ENCODE assay signal across 9 cellular contexts in the genomic region with DNA sequence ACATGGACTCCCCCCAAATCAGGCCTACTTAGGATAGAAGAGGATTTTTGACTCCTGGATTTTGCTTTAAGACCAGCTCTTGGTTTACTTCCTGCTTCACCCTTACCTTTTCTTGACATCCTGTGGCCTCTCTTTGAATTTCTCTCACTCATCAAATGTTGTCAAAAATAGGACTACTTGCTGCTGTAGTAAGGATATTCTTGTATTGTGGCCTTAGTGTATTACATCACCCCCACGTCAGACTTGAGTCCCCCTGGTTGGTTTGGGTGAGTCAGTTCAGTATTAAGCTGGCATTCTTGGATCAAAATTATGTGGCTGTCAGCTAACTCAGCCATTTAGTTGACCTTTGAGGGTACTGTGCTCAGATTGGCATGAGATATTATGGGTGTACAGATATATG. TPM values are rescaled to one million over a fixed set of nuclear protein-coding genes. Genes with fewer than 3 reads are reported as not detected.
DNase-seq lines count a peak whose midpoint lies in the region; ATAC-seq and TF ChIP-seq lines count a peak whose summit lies in the region.
"Had no signal": no experiment of that assay in that cellular context is flagged by ENCODE, and none has a peak within 500 bp of the region (broad histone marks: within the 10 kb centered on the region; RNA-seq: fewer than 3 reads in every experiment).

No MANE protein-coding gene starts in this region.

- H3K9ac ChIP-seq in HUES48 (ENCODE audit: low read depth, low read length), result no peak overlapping the region

- CTCF ChIA-PET in Caco-2 (lab: Charles Lee), result interaction anchor here (0.6 to 3.0 kb wide), 6 partner anchors 17 to 177 kb away, joined by 3 to 34 read pairs (median 3); no protein-coding TSS in a partner anchor
- CTCF ChIA-PET in activated CD8-positive, alpha-beta T cell treated with anti-CD3 and anti-CD28 coated beads, Interleukin-2, amount 10 ng/mL, durations not matched to agents 7 days and 5 days (lab: Charles Lee), result interaction anchor here (0.7 to 4.1 kb wide), 11 partner anchors 9 to 127 kb away, joined by 3 to 35 read pairs (median 4); no protein-coding TSS in a partner anchor

- H3K9me3 Mint-ChIP-seq in Caco-2 (ENCODE audit: unreplicated experiment), result no peaks in the 10 kb centered on the region
- no peaks in the 10 kb centered on the region for H3K9me3 Mint-ChIP-seq in activated CD8-positive, alpha-beta T cell treated with anti-CD3 and anti-CD28 coated beads, Interleukin-2, amount 10 ng/mL, durations not matched to agents 7 days and 5 days (ENCODE audit: insufficient read depth)

- H3K4me1 ChIP-seq in Caco-2, result 0 out of 2 replicates have a peak, but pooled peaks cover 6% of the 10 kb centered on the region
- peaks cover 5% of the 10 kb centered on the region; the same call in 1 of the 2 replicates for H3K4me1 ChIP-seq in HUES48 (ENCODE audit: control insufficient read depth, insufficient read depth, low read length)
- H3K4me1 ChIP-seq: prostate gland had no signal

- no peak overlapping the region for H3K27ac Mint-ChIP-seq in Caco-2 (ENCODE audit: unreplicated experiment)
- no peak overlapping the region for H3K27ac Mint-ChIP-seq in activated CD8-positive, alpha-beta T cell treated with anti-CD3 and anti-CD28 coated beads, Interleukin-2, amount 10 ng/mL, durations not matched to agents 7 days and 5 days

- H3K9me3 ChIP-seq in Caco-2, result no peaks in the 10 kb centered on the region
- H3K9me3 ChIP-seq in HUES48 (ENCODE audit: control insufficient read depth, insufficient read depth, low read length), result no peaks in the 10 kb centered on the region
- H3K9me3 ChIP-seq: prostate gland had no signal

- H3K36me3 Mint-ChIP-seq in Caco-2 (ENCODE audit: insufficient read depth, unreplicated experiment), result peaks cover 38% of the 10 kb centered on the region
- peaks cover 19% of the 10 kb centered on the region for H3K36me3 Mint-ChIP-seq in activated CD8-positive, alpha-beta T cell treated with anti-CD3 and anti-CD28 coated beads, Interleukin-2, amount 10 ng/mL, durations not matched to agents 7 days and 5 days (ENCODE audit: low read depth)

- no peaks in the 10 kb centered on the region for H3K27me3 Mint-ChIP-seq in Caco-2 (ENCODE audit: insufficient read depth, unreplicated experiment)
- H3K27me3 Mint-ChIP-seq in activated CD8-positive, alpha-beta T cell treated with anti-CD3 and anti-CD28 coated beads, Interleukin-2, amount 10 ng/mL, durations not matched to agents 7 days and 5 days (ENCODE audit: low read depth), result no peaks in the 10 kb centered on the region

- no peak overlapping the region for H3K4me3 Mint-ChIP-seq in Caco-2 (ENCODE audit: unreplicated experiment)
- H3K4me3 Mint-ChIP-seq in activated CD8-positive, alpha-beta T cell treated with anti-CD3 and anti-CD28 coated beads, Interleukin-2, amount 10 ng/mL, durations not matched to agents 7 days and 5 days, result no peak overlapping the region

- no TSS peak for BruUV-seq in Caco-2 (replicated peaks; lab: Mats Ljungman, UMichigan)

- peak overlapping the region; percentile 72 for H3K4me3 ChIP-seq in Caco-2 (ENCODE audit: low read depth, low read length)
- peak overlapping the region; percentile 91 for H3K4me3 ChIP-seq in HUES48 (ENCODE audit: low read depth, low read length)

- POLR2A ChIA-PET in Caco-2 (lab: Charles Lee), result interaction anchor here (1.1 kb wide), 1 partner anchor 104 kb away, joined by 4 read pairs; no protein-coding TSS in a partner anchor
- POLR2A ChIA-PET in activated CD8-positive, alpha-beta T cell treated with anti-CD3 and anti-CD28 coated beads, Interleukin-2, amount 10 ng/mL, durations not matched to agents 7 days and 5 days (lab: Charles Lee), result interaction anchor here (0.6 to 1.9 kb wide), 4 partner anchors 16 to 208 kb away, joined by 3 to 9 read pairs (median 5); no protein-coding TSS in a partner anchor

- intact Hi-C loops in Caco-2 (cut with micrococcal nuclease; ENCODE audit: unreplicated experiment), result no loop called here

- no peak for DNase-seq in Caco-2
- peak; percentile 46 for DNase-seq in activated CD8-positive, alpha-beta T cell treated with anti-CD3 and anti-CD28 coated beads, Interleukin-2, amount 10 ng/mL, durations not matched to agents 7 days and 5 days
- DNase-seq in left kidney (ENCODE audit: low read depth, low spot score), result peak; percentile 9
- no peak for DNase-seq in NCI-H446 treated with DMSO at 0.1 percent for 48 hours (lab: John Stamatoyannopoulos, UW)
- no peak for DNase-seq in activated T-cell treated with anti-CD3 and anti-CD28 coated beads for 4 hours
- DNase-seq in cerebellum (ENCODE audit: low spot score), result no peak
- DNase-seq in germinal center (ENCODE audit: low spot score), result no peak

- peaks cover 6% of the 10 kb centered on the region for H3K4me1 Mint-ChIP-seq in Caco-2 (ENCODE audit: low read depth, unreplicated experiment)
- peaks cover 4% of the 10 kb centered on the region for H3K4me1 Mint-ChIP-seq in activated CD8-positive, alpha-beta T cell treated with anti-CD3 and anti-CD28 coated beads, Interleukin-2, amount 10 ng/mL, durations not matched to agents 7 days and 5 days (ENCODE audit: low read depth)

- ATAC-seq in activated CD8-positive, alpha-beta T cell treated with anti-CD3 and anti-CD28 coated beads, Interleukin-2, amount 10 ng/mL, durations not matched to agents 7 days and 5 days, result peak; percentile 35

- TF ChIP-seq CTCF in Caco-2 (IDR thresholded peaks at IDR 0.05; ENCODE audit: insufficient read depth in 1 of 2, low read depth in 1 of 2, low read length in 1 of 2, severe bottlenecking in 1 of 2, unreplicated experiment in 1 of 2), result no peak

- H3K27ac ChIP-seq in HUES48 (ENCODE audit: low read depth, low read length), result no peak overlapping the region
- H3K27ac ChIP-seq: prostate gland had no signal

- H3K36me3 ChIP-seq in Caco-2 (ENCODE audit: control insufficient read depth, insufficient read depth, low read length) (peaks cover 2% of the 10 kb centered on the region; the same call in 1 of the 2 replicates), HUES48 (ENCODE audit: control insufficient read depth, insufficient read depth, low read length) (peaks cover 29% of the 10 kb centered on the region)
- H3K36me3 ChIP-seq: prostate gland had no signal

- no peaks in the 10 kb centered on the region for H3K27me3 ChIP-seq in Caco-2 (replicated peaks; ENCODE audit: control insufficient read depth, insufficient read depth, low read length)
- no peaks in the 10 kb centered on the region for H3K27me3 ChIP-seq in HUES48 (ENCODE audit: control insufficient read depth, insufficient read depth, low read length)

RNA-seq across cellular contexts. Expression of gene TPX2, which starts 1.1 kb away (rescaled TPM):
- total RNA-seq in Caco-2 (2022) (221 and 237 TPM in 2 replicates), cerebellum (15.4 TPM)
- 100 to 1,000 TPM; 172 to 174 TPM for total RNA-seq in activated CD8-positive, alpha-beta T cell treated with anti-CD3 and anti-CD28 coated beads, Interleukin-2, amount 10 ng/mL, durations not matched to agents 7 days and 5 days

RNA-seq across cellular contexts. Expression of gene BCL2L1, which starts 17.5 kb away (rescaled TPM):
- 444 and 469 TPM in 2 replicates for total RNA-seq in Caco-2 (2022)
- total RNA-seq in activated CD8-positive, alpha-beta T cell treated with anti-CD3 and anti-CD28 coated beads, Interleukin-2, amount 10 ng/mL, durations not matched to agents 7 days and 5 days, result 10 to 100 TPM; 71.4 to 73.0 TPM
- total RNA-seq in cerebellum, result 30.4 TPM

Comparison
In these comparisons a context has a peak if more than half of its experiments do, and no peak if none do; other contexts are left out.
1. DNase-seq: peak in activated CD8-positive, alpha-beta T cell treated with anti-CD3 and anti-CD28 coated beads, Interleukin-2, amount 10 ng/mL, durations not matched to agents 7 days and 5 days (single experiment) and left kidney (single experiment); none in Caco-2 (0 of 2), NCI-H446 treated with DMSO at 0.1 percent for 48 hours (single experiment), activated T-cell treated with anti-CD3 and anti-CD28 coated beads for 4 hours (single experiment), cerebellum (single experiment) and germinal center (single experiment).
2. RNA of gene TPX2, which starts 1.1 kb away (total RNA-seq): 221 to 237 TPM in Caco-2 and 172 to 174 TPM in activated CD8-positive, alpha-beta T cell treated with anti-CD3 and anti-CD28 coated beads, Interleukin-2, amount 10 ng/mL, durations not matched to agents 7 days and 5 days; 15.4 TPM in cerebellum (single experiment); every median in the first group is over 10 times any median in the second.